26 cellular contexts compared by ENCODE assay signal in the genomic region with DNA sequence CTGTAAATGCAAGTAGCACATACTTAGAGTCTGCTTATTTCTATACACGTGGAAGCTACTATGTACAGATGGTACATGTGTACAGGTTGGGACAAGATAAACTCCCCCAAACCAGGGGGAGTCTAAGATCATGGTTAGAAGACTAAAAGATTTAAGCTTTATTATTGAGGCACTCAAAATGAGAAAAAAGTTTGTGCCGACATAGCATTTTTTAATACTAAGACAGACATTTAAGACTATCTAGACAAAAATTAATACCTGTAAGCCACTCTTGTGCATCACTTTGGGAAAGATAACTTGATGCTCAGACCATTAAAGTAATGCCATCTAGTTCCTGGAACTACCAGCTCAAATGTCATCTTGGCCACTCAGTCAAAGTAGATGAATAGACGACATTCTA.
DNase-seq lines count a peak whose midpoint lies in the region; ATAC-seq, FAIRE-seq and TF ChIP-seq lines count a peak whose summit lies in the region.
"Had no signal": no experiment of that assay in that cellular context is flagged by ENCODE, and none has a peak within 500 bp of the region (broad histone marks: within the 10 kb centered on the region; RNA-seq: fewer than 3 reads in every experiment).

No MANE protein-coding gene starts in this region.

- H2AK9ac ChIP-seq in IMR-90 (replicated peaks; ENCODE audit: low read depth, low read length, poor library complexity), result no peak overlapping the region

- H4K8ac ChIP-seq in IMR-90 (ENCODE audit: low read depth in 2 of 2, low read length in 2 of 2) (no peak overlapping the region), H1 (ENCODE audit: extremely low read depth, insufficient read depth, low read length) (no peak overlapping the region)

- WGBS in HepG2 (ENCODE audit: low lambda C conversion rate), result 78% methylated on average over 3 of the region's 3 CpGs
- 96% methylated on average over 3 of the region's 3 CpGs for WGBS in right lobe of liver (ENCODE audit: insufficient coverage, low coverage, low lambda C conversion rate, missing lambda C conversion rate)
- 100% methylated on average over 1 of the region's 3 CpGs; no CpG with 5 or more reads in 1 of the 2 experiments for WGBS in IMR-90 (ENCODE audit: extremely low coverage in 2 of 2, insufficient read length in 1 of 2), 2 experiments
- 84% methylated on average over 3 of the region's 3 CpGs; no CpG with 5 or more reads in 1 of the 2 experiments for WGBS in H1 (ENCODE audit: extremely low coverage in 1 of 2, insufficient coverage in 1 of 2, insufficient read length in 1 of 2, insufficient replicate concordance in 2 of 2, low coverage in 1 of 2, low lambda C conversion rate in 2 of 2, missing lambda C conversion rate in 1 of 2), 2 experiments

- H3K18ac ChIP-seq in IMR-90 (ENCODE audit: low read depth, low read length) (no peak overlapping the region), H1 (ENCODE audit: extremely low read depth, low read length) (no peak overlapping the region)

- dilution Hi-C loops in IMR-90 (cut with HindIII; ENCODE audit: low sequenced_read_pairs, unreplicated experiment), result no loop called here

- H3K9me1 ChIP-seq in IMR-90 (ENCODE audit: insufficient read depth, low read length), result no peaks in the 10 kb centered on the region

- H3K36me3 ChIP-seq in HepG2 (replicated peaks in 1 of 2; ENCODE audit: control insufficient read depth in 1 of 2, insufficient read depth in 2 of 2, low read length in 2 of 2), result no peaks in the 10 kb centered on the region
- no peaks in the 10 kb centered on the region for H3K36me3 ChIP-seq in right lobe of liver
- H3K36me3 ChIP-seq in IMR-90 (ENCODE audit: control insufficient read depth, insufficient read depth, low read length), result no peaks in the 10 kb centered on the region
- H3K36me3 ChIP-seq in H1 (ENCODE audit: control insufficient read depth in 2 of 4, insufficient read depth in 4 of 4, low read length in 3 of 4), result no peaks in the 10 kb centered on the region
- H3K36me3 ChIP-seq: BE2C had no signal

- H3K56ac ChIP-seq in IMR-90 (ENCODE audit: extremely low read depth, insufficient read depth, low read length), result no peak overlapping the region
- no peak overlapping the region for H3K56ac ChIP-seq in H1 (replicated peaks; ENCODE audit: insufficient read length, low read depth, low read length)

- no peaks in the 10 kb centered on the region for H3K27me3 ChIP-seq in HepG2 (ENCODE audit: control insufficient read depth in 1 of 2, insufficient read depth in 2 of 2, low read length in 2 of 2)
- no peaks in the 10 kb centered on the region for H3K27me3 ChIP-seq in right lobe of liver
- H3K27me3 ChIP-seq in IMR-90 (ENCODE audit: control insufficient read depth, insufficient read depth, low read length), result no peaks in the 10 kb centered on the region
- no peaks in the 10 kb centered on the region for H3K27me3 ChIP-seq in H1 (replicated peaks in 1 of 4; ENCODE audit: control insufficient read depth in 3 of 4, extremely low read depth in 1 of 4, insufficient read depth in 3 of 4, low read length in 3 of 4)
- H3K27me3 ChIP-seq: BE2C, BLaER1 had no signal

- no peak for DNase-seq in HepG2 (ENCODE audit: low spot score)
- no peak for DNase-seq in right lobe of liver
- DNase-seq in IMR-90, result no peak
- no peak for DNase-seq in H1 (ENCODE audit: low read depth in 1 of 2, low spot score in 2 of 2)
- DNase-seq in NCI-H2171 (lab: John Stamatoyannopoulos, UW), result no peak
- DNase-seq: ACHN; BE2C; C1 segment of cervical spinal cord; CD4-positive, alpha-beta memory T cell; CD4-positive, CD25-positive, alpha-beta regulatory T cell; CD8-positive, alpha-beta memory T cell; COR-L47; DMS 273 treated with DMSO at 0.1 percent for 48 hours; DMS153; DMS53; DMS79; DND-41; EL; GDM1 had no signal

- H3K23ac ChIP-seq in IMR-90 (ENCODE audit: low read depth, low read length), result no peak overlapping the region
- H3K23ac ChIP-seq in H1 (ENCODE audit: insufficient read length), result no peak overlapping the region

- POLR2A ChIA-PET in HepG2 (lab: Yijun Ruan, JAX), result no interaction called here
- POLR2A ChIA-PET in IMR-90 (lab: Charles Lee; ENCODE audit: unreplicated experiment), result no interaction called here
- POLR2A ChIA-PET in H1 (lab: Charles Lee; ENCODE audit: partially characterized antibody), result no interaction called here

- no peak overlapping the region for H2BK20ac ChIP-seq in IMR-90 (ENCODE audit: low read depth, low read length)
- H2BK20ac ChIP-seq in H1 (ENCODE audit: low read length), result no peak overlapping the region

- no peak overlapping the region for H3K4ac ChIP-seq in IMR-90 (ENCODE audit: low read depth, low read length)
- no peak overlapping the region for H3K4ac ChIP-seq in H1 (replicated peaks; ENCODE audit: insufficient read length, low read depth, low read length)

- no peak overlapping the region for H3K9ac ChIP-seq in HepG2 (ENCODE audit: insufficient read depth, low read depth, low read length)
- H3K9ac ChIP-seq in IMR-90 (ENCODE audit: low read depth, low read length), result no peak overlapping the region
- no peak overlapping the region for H3K9ac ChIP-seq in H1 (replicated peaks in 1 of 4; ENCODE audit: extremely low read depth in 1 of 4, low read depth in 3 of 4, low read length in 3 of 4)
- H3K9ac ChIP-seq: BLaER1 had no signal

- in situ Hi-C loops in HepG2 (cut with HindIII; ENCODE audit: extremely low pct_ligation_motif_present, low pct_unique_long_range_greater_than_20kb) (no loop called here), IMR-90 (cut with MboI; ENCODE audit: low sequenced_read_pairs) (no loop called here)

- no peaks in the 10 kb centered on the region for H4K20me1 ChIP-seq in HepG2 (ENCODE audit: insufficient read depth, low read length)
- H4K20me1 ChIP-seq in IMR-90 (ENCODE audit: insufficient read depth, low read length), result no peaks in the 10 kb centered on the region
- H4K20me1 ChIP-seq in H1 (replicated peaks in 1 of 2; ENCODE audit: control insufficient read depth in 1 of 2, insufficient read depth in 2 of 2, low read length in 2 of 2), result no peaks in the 10 kb centered on the region
- H4K20me1 ChIP-seq: BLaER1 had no signal

- H3K4me1 ChIP-seq in HepG2 (ENCODE audit: insufficient read depth, low read length) (no peaks in the 10 kb centered on the region), right lobe of liver (no peaks in the 10 kb centered on the region), IMR-90 (ENCODE audit: control insufficient read depth, insufficient read depth, low read length) (no peaks in the 10 kb centered on the region), H1 (replicated peaks in 1 of 4; ENCODE audit: control insufficient read depth in 3 of 4, insufficient read depth in 4 of 4, low read length in 3 of 4) (no peaks in the 10 kb centered on the region)
- H3K4me1 ChIP-seq: BE2C, BLaER1 had no signal

- H2BK120ac ChIP-seq in IMR-90 (ENCODE audit: low read depth, low read length), result no peak overlapping the region
- no peak overlapping the region for H2BK120ac ChIP-seq in H1 (replicated peaks; ENCODE audit: low read depth, low read length)

- H2AFZ ChIP-seq in HepG2 (ENCODE audit: low read length) (no peak overlapping the region), IMR-90 (replicated peaks; ENCODE audit: low read length, poor library complexity) (no peak overlapping the region), H1 (ENCODE audit: low read length) (no peak overlapping the region)

- TF ChIP-seq POLR2A in HepG2 (IDR thresholded peaks at IDR 0.05; ENCODE audit: insufficient read depth in 1 of 2, low read depth in 2 of 2, low read length in 2 of 2) (no peak), right lobe of liver (IDR thresholded peaks at IDR 0.05) (no peak), IMR-90 (IDR thresholded peaks at IDR 0.05; ENCODE audit: low read depth, low read length) (no peak), H1 (IDR thresholded peaks at IDR 0.05; ENCODE audit: control extremely low read depth in 1 of 2, low read depth in 2 of 2, low read length in 2 of 2) (no peak)

- FAIRE-seq in HepG2 (lab: Jason Lieb, UNC) (no peak), H1 (lab: Jason Lieb, UNC) (no peak)
- FAIRE-seq: GM12892, GM18507, GM19239 had no signal

- H3K79me2 ChIP-seq in HepG2 (ENCODE audit: insufficient read depth, low read length) (no peaks in the 10 kb centered on the region), H1 (ENCODE audit: control insufficient read depth in 1 of 2, insufficient read depth in 2 of 2, low read length in 2 of 2) (no peaks in the 10 kb centered on the region)

- H3K14ac ChIP-seq in IMR-90 (replicated peaks; ENCODE audit: low read depth, low read length) (no peak overlapping the region), H1 (ENCODE audit: insufficient read length) (no peak overlapping the region)

- no peak for TF ChIP-seq RAD21 in HepG2 (CRISPR knock-in tag; IDR thresholded peaks at IDR 0.05)
- TF ChIP-seq RAD21 in IMR-90 (IDR thresholded peaks at IDR 0.05; ENCODE audit: low read length), result no peak
- TF ChIP-seq RAD21 in H1 (IDR thresholded peaks at IDR 0.05 in 1 of 2, conservative IDR thresholded peaks at IDR 0.05 in 1 of 2; ENCODE audit: low read depth in 2 of 2, low read length in 2 of 2), result no peak

- TF ChIP-seq CTCF in HepG2 (CRISPR knock-in tag; IDR thresholded peaks at IDR 0.05), result no peak
- TF ChIP-seq CTCF in right lobe of liver (IDR thresholded peaks at IDR 0.05), result no peak
- TF ChIP-seq CTCF in IMR-90 (conservative IDR thresholded peaks at IDR 0.05; ENCODE audit: low read depth, low read length), result no peak
- no peak for TF ChIP-seq CTCF in H1 (IDR thresholded peaks at IDR 0.05; ENCODE audit: control extremely low read depth in 1 of 3, insufficient read depth in 1 of 3, low read depth in 1 of 3, low read length in 3 of 3)

- H3K4me3 ChIP-seq in HepG2 (replicated peaks in 1 of 3; ENCODE audit: insufficient read depth in 1 of 3, low read depth in 2 of 3, low read length in 3 of 3) (no peak overlapping the region), right lobe of liver (no peak overlapping the region), IMR-90 (ENCODE audit: insufficient read depth, low read depth, low read length) (no peak overlapping the region), H1 (ENCODE audit: extremely low read depth in 1 of 4, insufficient read depth in 2 of 4, low read depth in 3 of 4, low read length in 4 of 4) (no peak overlapping the region)
- H3K4me3 ChIP-seq: BLaER1, GM12878 had no signal

- intact Hi-C loops in HepG2 (cut with micrococcal nuclease; ENCODE audit: unreplicated experiment), result no loop called here
- intact Hi-C loops in right lobe of liver (cut with DNase I), result no loop called here
- intact Hi-C loops in IMR-90 (cut with micrococcal nuclease), result no loop called here

- ATAC-seq in HepG2, result no peak
- ATAC-seq in right lobe of liver, result no peak
- no peak for ATAC-seq in IMR-90 (ENCODE audit: low read depth)
- ATAC-seq in HG03139 (IDR thresholded peaks at IDR 0.05; ENCODE audit: unreplicated experiment), result no peak
- ATAC-seq: GM12878 had no signal

- H2BK12ac ChIP-seq in H1 (ENCODE audit: low read depth, low read length), result no peak overlapping the region

- CTCF ChIA-PET in HepG2 (lab: Yijun Ruan, JAX; ENCODE audit: low intra/inter-chr PET ratio, low total read pairs), result no interaction called here
- CTCF ChIA-PET in IMR-90 (lab: Yijun Ruan, JAX), result interaction anchor here (1.2 kb wide), 1 partner anchor 30 kb away, joined by 3 read pairs; no protein-coding TSS in a partner anchor
- CTCF ChIA-PET in H1 (lab: Charles Lee; ENCODE audit: partially characterized antibody), result interaction anchor here (0.5 to 1.5 kb wide), 5 partner anchors 12 to 498 kb away, joined by 3 to 6 read pairs (median 3); no protein-coding TSS in a partner anchor

- H2BK15ac ChIP-seq in IMR-90 (ENCODE audit: low read depth, low read length) (no peak overlapping the region), H1 (ENCODE audit: low read length) (no peak overlapping the region)

- H3K9me3 ChIP-seq in HepG2 (ENCODE audit: low read length) (no peaks in the 10 kb centered on the region), right lobe of liver (no peaks in the 10 kb centered on the region), IMR-90 (ENCODE audit: control insufficient read depth, insufficient read depth, low read length) (no peaks in the 10 kb centered on the region), H1 (ENCODE audit: insufficient read depth in 2 of 2, low read depth in 1 of 2, low read length in 1 of 2) (no peaks in the 10 kb centered on the region)
- H3K9me3 ChIP-seq: BE2C, BLaER1 had no signal

- H4K5ac ChIP-seq in IMR-90 (ENCODE audit: low read depth, low read length) (no peak overlapping the region), H1 (ENCODE audit: insufficient read length, low read depth, low read length) (no peak overlapping the region)

- H4K91ac ChIP-seq in IMR-90 (ENCODE audit: insufficient read depth, low read depth, low read length), result no peak overlapping the region
- H4K91ac ChIP-seq in H1 (replicated peaks; ENCODE audit: insufficient read length, low read length), result no peak overlapping the region

- TF ChIP-seq EP300 in HepG2 (IDR thresholded peaks at IDR 0.05; ENCODE audit: low read depth in 2 of 2, low read length in 2 of 2) (no peak), HepG2 (CRISPR knock-in tag; IDR thresholded peaks at IDR 0.05; ENCODE audit: borderline replicate concordance) (no peak), H1 (IDR thresholded peaks at IDR 0.05; ENCODE audit: borderline replicate concordance in 1 of 2, low read depth in 2 of 2, low read length in 2 of 2) (no peak)

- H3K23me2 ChIP-seq in H1 (ENCODE audit: low read depth, low read length), result no peaks in the 10 kb centered on the region

- H2AK5ac ChIP-seq in IMR-90 (ENCODE audit: low read depth, low read length) (no peak overlapping the region), H1 (ENCODE audit: low read depth, low read length) (no peak overlapping the region)

- H2BK5ac ChIP-seq in IMR-90 (ENCODE audit: low read depth, low read length, poor library complexity, severe bottlenecking) (no peak overlapping the region), H1 (ENCODE audit: low read depth, low read length) (no peak overlapping the region)

- H3K79me1 ChIP-seq in IMR-90 (ENCODE audit: low read depth in 1 of 2, low read length in 2 of 2), result no peaks in the 10 kb centered on the region
- H3K79me1 ChIP-seq in H1 (ENCODE audit: low read depth, low read length), result no peaks in the 10 kb centered on the region

- no TSS peak for BruUV-seq in HepG2 (replicated peaks; lab: Mats Ljungman, UMichigan)
- BruUV-seq in IMR-90 (replicated peaks; lab: Mats Ljungman, UMichigan), result no TSS peak

- H3K4me2 ChIP-seq in HepG2 (ENCODE audit: low read depth, low read length) (no peak overlapping the region), IMR-90 (ENCODE audit: low read depth, low read length) (no peak overlapping the region), H1 (ENCODE audit: insufficient read depth in 1 of 2, low read depth in 2 of 2, low read length in 2 of 2) (no peak overlapping the region)
- H3K4me2 ChIP-seq: BLaER1 had no signal

- H3K27ac ChIP-seq in HepG2 (ENCODE audit: extremely low read length, insufficient read depth, low read length) (no peak overlapping the region), right lobe of liver (no peak overlapping the region), IMR-90 (ENCODE audit: insufficient read depth, low read length) (no peak overlapping the region), H1 (ENCODE audit: low read depth, low read length) (no peak overlapping the region)
- H3K27ac ChIP-seq: 22Rv1, BLaER1 had no signal
